In genomic region chr10:114340816-114341215, GRCh38 we compare ENCODE assay signal across 32 cellular contexts.
"Had no signal": no experiment of that assay in that cellular context is flagged by ENCODE, and none has a peak within 500 bp of the region (broad histone marks: within the 10 kb centered on the region; RNA-seq: fewer than 3 reads in every experiment).

No MANE protein-coding gene starts in this region.

- H3K9me3 ChIP-seq: adrenal gland, body of pancreas, gastroesophageal sphincter, mucosa of descending colon, neutrophil, thoracic aorta, vagina had no signal

- H3K9me3 Mint-ChIP-seq: activated naive CD8-positive, alpha-beta T cell treated with anti-CD3 and anti-CD28 coated beads for 36 hours; natural killer cell treated with Interleukin-12 subunit alpha and Interleukin-12 subunit beta and Interleukin-15 and Interleukin-18, amount 100 ng/mL, for 72 hours; stimulated activated effector memory CD8-positive, alpha-beta T cell treated with anti-CD3 and anti-CD28 coated beads, Interleukin-12 subunit alpha, Interleukin-12 subunit beta, amount 100 ng/mL, for 72 hours; stimulated activated naive CD8-positive, alpha-beta T cell treated with anti-CD3 and anti-CD28 coated beads, Interleukin-15, Interleukin-2, amounts not matched to agents 100 ng/mL and 50 ng/mL, for 24 hours; T-helper 1 cell treated with Interleukin-12 subunit alpha and Interleukin-12 subunit beta and Interleukin-4 antibody, amounts not matched to agents 30 μg/mL and 1 μg/mL, for 36 hours; type B pancreatic cell had no signal

- H3K27me3 Mint-ChIP-seq: activated naive CD8-positive, alpha-beta T cell treated with anti-CD3 and anti-CD28 coated beads for 36 hours had no signal

- H3K27me3 ChIP-seq: adrenal gland, body of pancreas, gastroesophageal sphincter, neutrophil, vagina had no signal

- H3K4me3 Mint-ChIP-seq: activated naive CD8-positive, alpha-beta T cell treated with anti-CD3 and anti-CD28 coated beads for 36 hours; immature natural killer cell; natural killer cell treated with Interleukin-12 subunit alpha and Interleukin-12 subunit beta and Interleukin-15 and Interleukin-18, amount 100 ng/mL, for 72 hours; stimulated activated effector memory CD8-positive, alpha-beta T cell treated with anti-CD3 and anti-CD28 coated beads, Interleukin-12 subunit alpha, Interleukin-12 subunit beta, amount 100 ng/mL, for 72 hours; stimulated activated naive CD8-positive, alpha-beta T cell treated with anti-CD3 and anti-CD28 coated beads, Interleukin-15, Interleukin-2, amounts not matched to agents 100 ng/mL and 50 ng/mL, for 24 hours; T-helper 1 cell treated with Interleukin-12 subunit alpha and Interleukin-12 subunit beta and Interleukin-4 antibody, amounts not matched to agents 30 μg/mL and 1 μg/mL, for 36 hours; type B pancreatic cell had no signal

- H3K4me1 ChIP-seq: adrenal gland had no signal

- ATAC-seq: activated CD4-positive, CD25-positive, alpha-beta regulatory T cell treated with anti-CD3 and anti-CD28 coated beads, Interleukin-2, amount 50 U/mL, for 24 hours; body of pancreas; gastroesophageal sphincter; left lobe of liver; mucosa of descending colon; natural killer cell treated with Interleukin-12 subunit alpha and Interleukin-12 subunit beta and Interleukin-15 and Interleukin-18, amount 100 ng/mL, for 72 hours had no signal

- H3K27ac Mint-ChIP-seq: activated naive CD8-positive, alpha-beta T cell treated with anti-CD3 and anti-CD28 coated beads for 36 hours; immature natural killer cell; natural killer cell treated with Interleukin-12 subunit alpha and Interleukin-12 subunit beta and Interleukin-15 and Interleukin-18, amount 100 ng/mL, for 72 hours; progenitor cell of endocrine pancreas; stimulated activated effector memory CD8-positive, alpha-beta T cell treated with anti-CD3 and anti-CD28 coated beads, Interleukin-12 subunit alpha, Interleukin-12 subunit beta, amount 100 ng/mL, for 72 hours; stimulated activated naive CD8-positive, alpha-beta T cell treated with anti-CD3 and anti-CD28 coated beads, Interleukin-15, Interleukin-2, amounts not matched to agents 100 ng/mL and 50 ng/mL, for 24 hours; T-helper 1 cell treated with Interleukin-12 subunit alpha and Interleukin-12 subunit beta and Interleukin-4 antibody, amounts not matched to agents 30 μg/mL and 1 μg/mL, for 36 hours; type B pancreatic cell had no signal

- H3K4me3 ChIP-seq: adrenal gland, body of pancreas, cardiac muscle cell, gastroesophageal sphincter, mucosa of descending colon, thoracic aorta, vagina had no signal

- H3K36me3 Mint-ChIP-seq: activated naive CD8-positive, alpha-beta T cell treated with anti-CD3 and anti-CD28 coated beads for 36 hours; immature natural killer cell; natural killer cell treated with Interleukin-12 subunit alpha and Interleukin-12 subunit beta and Interleukin-15 and Interleukin-18, amount 100 ng/mL, for 72 hours; stimulated activated effector memory CD8-positive, alpha-beta T cell treated with anti-CD3 and anti-CD28 coated beads, Interleukin-12 subunit alpha, Interleukin-12 subunit beta, amount 100 ng/mL, for 72 hours; type B pancreatic cell had no signal

- DNase-seq: activated CD4-positive, alpha-beta T cell treated with anti-CD3 and anti-CD28 coated beads for 48 hours; activated CD4-positive, alpha-beta T cell treated with anti-CD3 and anti-CD28 coated beads, Interleukin-2, amount 50 U/mL, for 48 hours; activated CD8-positive, alpha-beta memory T cell treated with anti-CD3 and anti-CD28 coated beads for 24 hours; activated effector memory CD4-positive, alpha-beta T cell treated with Interleukin-2 at 50 U/mL for 16 hours; activated naive CD4-positive, alpha-beta T cell treated with Interleukin-2 at 50 U/mL for 16 hours; activated naive CD8-positive, alpha-beta T cell treated with anti-CD3 and anti-CD28 coated beads for 36 hours; adrenal gland; aorta; body of pancreas; hypothalamus; immature natural killer cell; kidney; mucosa of descending colon; retina; stimulated activated CD4-positive, alpha-beta T cell treated with anti-CD3 and anti-CD28 coated beads, Interleukin-12 subunit alpha, Interleukin-12 subunit beta, amount 100 ng/mL, for 4 hours; stimulated activated CD4-positive, alpha-beta T cell treated with anti-CD3 and anti-CD28 coated beads, Interleukin-4, amount 100 ng/mL, for 24 hours; SW 1271; T-helper 9 cell; WERI-Rb-1 had no signal

- H3K27ac ChIP-seq: adrenal gland, body of pancreas, cardiac muscle cell, gastroesophageal sphincter, neutrophil, thoracic aorta, vagina, WERI-Rb-1 had no signal

- H3K36me3 ChIP-seq: adrenal gland, cardiac muscle cell, neutrophil, thoracic aorta, vagina, WERI-Rb-1 had no signal
